Comparison of ENCODE assay signal across 1 cellular context in genomic region chr7:40346554-40346953, GRCh38.
TF ChIP-seq lines count a peak whose summit lies in the region.

No MANE protein-coding gene starts in this region.

TF ChIP-seq in K562, 482 proteins besides CTCF, POLR2A, EP300 and RAD21 (continued from another document):
- TF ChIP-seq ZFP30 (CRISPR knock-in tag; IDR thresholded peaks at IDR 0.05; ENCODE audit: borderline replicate concordance) (no peak), ZNF592 (IDR thresholded peaks at IDR 0.05) (0 out of 2 replicates have a peak, but pooled peaks have one; percentile 18), ATF1 (CRISPR knock-in tag; IDR thresholded peaks at IDR 0.05) (no peak), ATF1 (tag; IDR thresholded peaks at IDR 0.05) (peak; percentile 85), ATF7 (IDR thresholded peaks at IDR 0.05) (peak; percentile 96), NR2C1 (IDR thresholded peaks at IDR 0.05) (no peak), NR2C1 (tag; IDR thresholded peaks at IDR 0.05) (peak; percentile 32; the same call in 1 of the 2 replicates), STAT5A (IDR thresholded peaks at IDR 0.05; ENCODE audit: borderline replicate concordance, low read length) (peak; percentile 32; the same call in 1 of the 2 replicates)
